ENCODE assay signal across 10 cellular contexts in genomic region chr6:138278326-138278725, GRCh38.
DNase-seq lines count a peak whose midpoint lies in the region; ATAC-seq and TF ChIP-seq lines count a peak whose summit lies in the region.
"Had no signal": no experiment of that assay in that cellular context is flagged by ENCODE, and none has a peak within 500 bp of the region (broad histone marks: within the 10 kb centered on the region; RNA-seq: fewer than 3 reads in every experiment).

No MANE protein-coding gene starts in this region.

- H3K4me3 ChIP-seq in AG09309 (ENCODE audit: control insufficient read depth, low read depth, low read length) (no peak overlapping the region), choroid plexus epithelial cell (ENCODE audit: low read depth, low read length) (no peak overlapping the region), liver (ENCODE audit: low read depth in 1 of 3, low read length in 3 of 3) (no peak overlapping the region)
- H3K4me3 ChIP-seq: SJSA1 had no signal

- H3K4me1 ChIP-seq in liver (ENCODE audit: control insufficient read depth in 4 of 4, insufficient read depth in 4 of 4, low read length in 3 of 4), result no peaks in the 10 kb centered on the region
- H3K4me1 ChIP-seq: parathyroid adenoma, SJSA1 had no signal

- peak; percentile 58 for TF ChIP-seq CTCF in AG09309 (IDR thresholded peaks at IDR 0.05; ENCODE audit: control insufficient read depth, insufficient read depth, low read depth, low read length, missing control alignments)
- TF ChIP-seq CTCF in LNCAP (IDR thresholded peaks at IDR 0.05), result peak; percentile 28; the same call in 1 of the 2 replicates
- peak; percentile 70 for TF ChIP-seq CTCF in choroid plexus epithelial cell (conservative IDR thresholded peaks at IDR 0.05; ENCODE audit: low read depth, low read length)
- peak; percentile 56 for TF ChIP-seq CTCF in liver (IDR thresholded peaks at IDR 0.05; ENCODE audit: low read depth, low read length, missing input control)

- TF ChIP-seq RAD21 in liver (IDR thresholded peaks at IDR 0.05), result peak; percentile 71 to 87

- no peaks in the 10 kb centered on the region for H3K27me3 ChIP-seq in liver (ENCODE audit: control insufficient read depth in 4 of 4, insufficient read depth in 4 of 4, low read length in 3 of 4)
- H3K27me3 ChIP-seq: SJSA1 had no signal

- DNase-seq in AG09309 (ENCODE audit: low read depth), result no peak
- DNase-seq in choroid plexus epithelial cell (ENCODE audit: low read depth), result peak; percentile 62
- no peak for DNase-seq in activated naive CD4-positive, alpha-beta T cell treated with Interleukin-2 at 50 U/mL for 16 hours

- H3K9me3 ChIP-seq in liver (ENCODE audit: control insufficient read depth in 4 of 4, low read length in 3 of 4), result no peaks in the 10 kb centered on the region
- H3K9me3 ChIP-seq: SJSA1 had no signal

- no peak overlapping the region for H3K9ac ChIP-seq in liver (ENCODE audit: low read depth in 1 of 2, low read length in 2 of 2)
- H3K9ac ChIP-seq: parathyroid adenoma had no signal

- H3K27ac ChIP-seq in liver (ENCODE audit: low read depth in 1 of 2, low read length in 2 of 2), result no peak overlapping the region
- H3K27ac ChIP-seq: parathyroid adenoma, SJSA1 had no signal

- WGBS in liver, result 57% methylated on average over 12 of the region's 12 CpGs

- no peaks in the 10 kb centered on the region for H3K36me3 ChIP-seq in liver (ENCODE audit: control insufficient read depth in 4 of 4, insufficient read depth in 3 of 4, low read depth in 1 of 4, low read length in 3 of 4)
- H3K36me3 ChIP-seq: SJSA1 had no signal

- no peak for ATAC-seq in GM21529 (IDR thresholded peaks at IDR 0.05; ENCODE audit: unreplicated experiment)
- no peak for ATAC-seq in GM21619 (IDR thresholded peaks at IDR 0.05; ENCODE audit: unreplicated experiment)
- ATAC-seq in HG02885 (IDR thresholded peaks at IDR 0.05; ENCODE audit: poor library complexity, unreplicated experiment), result no peak

TF ChIP-seq in liver, 16 proteins besides CTCF, POLR2A, EP300 and RAD21:
- TF ChIP-seq HNF4G (IDR thresholded peaks at IDR 0.05) (no peak), ZBTB33 (IDR thresholded peaks at IDR 0.05) (no peak), FOXA1 (IDR thresholded peaks at IDR 0.05) (no peak), REST (IDR thresholded peaks at IDR 0.05) (no peak), EGR1 (IDR thresholded peaks at IDR 0.05; ENCODE audit: low read depth in 2 of 2) (no peak), FOXA2 (IDR thresholded peaks at IDR 0.05) (no peak), SP1 (IDR thresholded peaks at IDR 0.05) (no peak), GABPA (IDR thresholded peaks at IDR 0.05 in 1 of 2, conservative IDR thresholded peaks at IDR 0.05 in 1 of 2) (no peak), YY1 (IDR thresholded peaks at IDR 0.05) (no peak), MAX (IDR thresholded peaks at IDR 0.05) (no peak), TAF1 (conservative IDR thresholded peaks at IDR 0.05) (no peak), ATF3 (IDR thresholded peaks at IDR 0.05) (no peak), HNF4A (conservative IDR thresholded peaks at IDR 0.05) (no peak), JUND (IDR thresholded peaks at IDR 0.05) (no peak)
